18 cellular contexts compared by ENCODE assay signal in genomic region chr6:99092461-99092860, GRCh38.
DNase-seq lines count a peak whose midpoint lies in the region; ATAC-seq and TF ChIP-seq lines count a peak whose summit lies in the region.
"Had no signal": no experiment of that assay in that cellular context is flagged by ENCODE, and none has a peak within 500 bp of the region (broad histone marks: within the 10 kb centered on the region; RNA-seq: fewer than 3 reads in every experiment).

No MANE protein-coding gene starts in this region.

- no peak for DNase-seq in endothelial cell (ENCODE audit: low spot score)
- DNase-seq in DMS153 (lab: John Stamatoyannopoulos, UW): no peak
- no peak for DNase-seq in NCI-H1048 (lab: John Stamatoyannopoulos, UW)
- DNase-seq in H4 (ENCODE audit: low spot score): no peak
- DNase-seq: activated CD8-positive, alpha-beta memory T cell treated with anti-CD3 and anti-CD28 coated beads, Interleukin-2, amount 50 U/mL, for 48 hours; CD4-positive, alpha-beta memory T cell; cerebellar nuclear complex; GDM1; head of caudate nucleus; left cardiac atrium; NCI-H1417 treated with DMSO at 0.1 percent for 48 hours; NCI-H526 had no signal

- peaks cover 44% of the 10 kb centered on the region for H3K4me1 Mint-ChIP-seq in endothelial cell (ENCODE audit: unreplicated experiment)
- H3K4me1 Mint-ChIP-seq: CD4-positive, alpha-beta memory T cell; memory B cell had no signal

- no peaks in the 10 kb centered on the region for H3K9me3 Mint-ChIP-seq in endothelial cell (ENCODE audit: unreplicated experiment)
- H3K9me3 Mint-ChIP-seq: activated T-helper 2 cell treated with anti-CD3 and anti-CD28 coated beads, Interferon-gamma antibody, Interleukin-2, Interleukin-4, amounts not matched to agents 10 μg/mL and 5 μg/mL and 100 μg/mL, durations not matched to agents 14 hours and 24 hours and 36 hours; memory B cell; T-helper 2 cell treated with Interferon-gamma antibody and Interleukin-4, amounts not matched to agents 5 μg/mL and 100 μg/mL, for 36 hours had no signal

- H3K4me3 Mint-ChIP-seq in endothelial cell (ENCODE audit: unreplicated experiment): no peak overlapping the region
- H3K4me3 Mint-ChIP-seq: CD4-positive, alpha-beta memory T cell; memory B cell; T-helper 2 cell treated with Interferon-gamma antibody and Interleukin-4, amounts not matched to agents 5 μg/mL and 100 μg/mL, for 36 hours had no signal

- peaks cover 3% of the 10 kb centered on the region for H3K27me3 Mint-ChIP-seq in endothelial cell (ENCODE audit: unreplicated experiment)

- peak overlapping the region; percentile 33 for H3K27ac Mint-ChIP-seq in endothelial cell (ENCODE audit: unreplicated experiment)
- H3K27ac Mint-ChIP-seq: activated T-helper 2 cell treated with anti-CD3 and anti-CD28 coated beads, Interferon-gamma antibody, Interleukin-2, Interleukin-4, amounts not matched to agents 10 μg/mL and 5 μg/mL and 100 μg/mL, durations not matched to agents 14 hours and 24 hours and 36 hours; CD4-positive, alpha-beta memory T cell; memory B cell; T-helper 2 cell treated with Interferon-gamma antibody and Interleukin-4, amounts not matched to agents 5 μg/mL and 100 μg/mL, for 36 hours had no signal

- no peaks in the 10 kb centered on the region for H3K36me3 Mint-ChIP-seq in endothelial cell (ENCODE audit: low read depth, unreplicated experiment)
- H3K36me3 Mint-ChIP-seq: CD4-positive, alpha-beta memory T cell; memory B cell had no signal

- TF ChIP-seq CTCF in endothelial cell (IDR thresholded peaks at IDR 0.05; ENCODE audit: unreplicated experiment): no peak

- ATAC-seq in GM18907 (IDR thresholded peaks at IDR 0.05; ENCODE audit: unreplicated experiment) (peak; percentile 19), HG02610 (IDR thresholded peaks at IDR 0.05; ENCODE audit: unreplicated experiment) (peak; percentile 27), HG03342 (IDR thresholded peaks at IDR 0.05; ENCODE audit: unreplicated experiment) (peak; percentile 5)
- ATAC-seq: left cardiac atrium had no signal
